12 cellular contexts compared by ENCODE assay signal in genomic region chr4:88533937-88534750, GRCh38. TPM values are rescaled to one million over a fixed set of nuclear protein-coding genes. Genes with fewer than 3 reads are reported as not detected.
DNase-seq lines count a peak whose midpoint lies in the region; ATAC-seq and TF ChIP-seq lines count a peak whose summit lies in the region.
"Had no signal": no experiment of that assay in that cellular context is flagged by ENCODE, and none has a peak within 500 bp of the region (broad histone marks: within the 10 kb centered on the region; RNA-seq: fewer than 3 reads in every experiment).

No MANE protein-coding gene starts in this region.

- no peaks in the 10 kb centered on the region for H3K36me3 ChIP-seq in GM23338 (ENCODE audit: insufficient read depth)
- no peaks in the 10 kb centered on the region for H3K36me3 ChIP-seq in RWPE2 (ENCODE audit: low read depth)
- H3K36me3 ChIP-seq in heart left ventricle, result no peaks in the 10 kb centered on the region
- H3K36me3 ChIP-seq in gastrocnemius medialis, result no peaks in the 10 kb centered on the region
- H3K36me3 ChIP-seq: colonic mucosa had no signal

- H3K9me3 ChIP-seq in RWPE2 (ENCODE audit: severe bottlenecking) (no peaks in the 10 kb centered on the region), heart left ventricle (no peaks in the 10 kb centered on the region), gastrocnemius medialis (no peaks in the 10 kb centered on the region)
- H3K9me3 ChIP-seq: colonic mucosa had no signal

- WGBS in heart left ventricle, 4 donors, result 56 to 75% (median 64%) methylated on average over 4 of the region's 4 CpGs

- H3K27ac ChIP-seq in GM23338 (ENCODE audit: low read depth), result peak overlapping the region; percentile 76
- H3K27ac ChIP-seq in RWPE2 (ENCODE audit: poor library complexity, severe bottlenecking), result peak overlapping the region; percentile 97
- H3K27ac ChIP-seq in heart left ventricle, result peak overlapping the region in 1 of 12 donors; percentile 18
- H3K27ac ChIP-seq in gastrocnemius medialis, result no peak overlapping the region
- H3K27ac ChIP-seq: colonic mucosa had no signal

- no peaks in the 10 kb centered on the region for H3K27me3 Mint-ChIP-seq in GM23338 (ENCODE audit: insufficient read depth, low read depth, poor library complexity)

- no peaks in the 10 kb centered on the region for H3K9me3 Mint-ChIP-seq in GM23338
- H3K9me3 Mint-ChIP-seq: activated T-cell treated with anti-CD3 and anti-CD28 coated beads, Interleukin-2, amount 50 U/mL, for 72 hours; neural crest cell had no signal

- no peak for TF ChIP-seq CTCF in GM23338 (conservative IDR thresholded peaks at IDR 0.05; ENCODE audit: low read depth in 2 of 2)
- no peak for TF ChIP-seq CTCF in RWPE2 (IDR thresholded peaks at IDR 0.05; ENCODE audit: poor library complexity, severe bottlenecking)
- no peak for TF ChIP-seq CTCF in heart left ventricle (IDR thresholded peaks at IDR 0.05)
- TF ChIP-seq CTCF in gastrocnemius medialis (IDR thresholded peaks at IDR 0.05 in 4 of 5, conservative IDR thresholded peaks at IDR 0.05 in 1 of 5), result no peak

- in situ Hi-C loops in gastrocnemius medialis (cut with MboI; ENCODE audit: low sequenced_read_pairs in 4 of 4), result loop anchor here (5.0 to 25.0 kb wide), 4 partner anchors 121 to 503 kb away; no protein-coding TSS in a partner anchor

- H2AFZ ChIP-seq in GM23338, result no peak overlapping the region

- H3K4me3 ChIP-seq in GM23338, result peak overlapping the region; percentile 53
- H3K4me3 ChIP-seq in RWPE2 (ENCODE audit: severe bottlenecking), result no peak overlapping the region
- H3K4me3 ChIP-seq in heart left ventricle, result no peak overlapping the region
- no peak overlapping the region for H3K4me3 ChIP-seq in gastrocnemius medialis
- H3K4me3 ChIP-seq: colonic mucosa had no signal

- intact Hi-C loops in heart left ventricle (cut with DNase I) (loop anchor here in 2 of 10 donors (10.0 kb wide), 1 partner anchor 491 kb away; no protein-coding TSS in a partner anchor), gastrocnemius medialis (cut with DNase I; ENCODE audit: low total_unique reads) (no loop called here)

- H3K27me3 ChIP-seq in GM23338 (ENCODE audit: insufficient read depth) (no peaks in the 10 kb centered on the region), RWPE2 (ENCODE audit: insufficient read depth, poor library complexity, severe bottlenecking) (no peaks in the 10 kb centered on the region), heart left ventricle (no peaks in the 10 kb centered on the region), gastrocnemius medialis (no peaks in the 10 kb centered on the region)
- H3K27me3 ChIP-seq: colonic mucosa had no signal

- H3K4me1 Mint-ChIP-seq in GM23338, result peaks cover 45% of the 10 kb centered on the region

- peak overlapping the region; percentile 63 for H3K4me3 Mint-ChIP-seq in GM23338
- H3K4me3 Mint-ChIP-seq: activated T-cell treated with anti-CD3 and anti-CD28 coated beads, Interleukin-2, amount 50 U/mL, for 72 hours; neural crest cell had no signal

- no peaks in the 10 kb centered on the region for H3K36me3 Mint-ChIP-seq in GM23338 (ENCODE audit: low read depth)

- TF ChIP-seq POLR2A in heart left ventricle (IDR thresholded peaks at IDR 0.05) (no peak), gastrocnemius medialis (IDR thresholded peaks at IDR 0.05) (no peak)

- ATAC-seq in GM23338 (no peak; the same call in 2 of the 3 replicates), RWPE2 (ENCODE audit: low read depth) (peak; percentile 89), esophagus mucosa (peak; percentile 92), heart left ventricle (no peak), HG03139 (IDR thresholded peaks at IDR 0.05; ENCODE audit: unreplicated experiment) (no peak), gastrocnemius medialis (no peak)

- peak overlapping the region; percentile 97 for H3K27ac Mint-ChIP-seq in GM23338

- peaks cover 30% of the 10 kb centered on the region for H3K79me2 ChIP-seq in GM23338 (replicated peaks; ENCODE audit: insufficient read depth)

- H3K4me2 ChIP-seq in GM23338, result peak overlapping the region; percentile 37

- H3K9me2 ChIP-seq in GM23338 (ENCODE audit: insufficient read depth), result no peaks in the 10 kb centered on the region

- DNase-seq in GM23338 (ENCODE audit: low spot score) (peak; percentile 23), RWPE2 (ENCODE audit: low spot score) (no peak), putamen (ENCODE audit: low spot score) (peak; percentile 32), heart left ventricle (no peak), cortex of kidney (lab: John Stamatoyannopoulos, UW) (no peak), gastrocnemius medialis (no peak)
- DNase-seq: activated T-cell treated with anti-CD3 and anti-CD28 coated beads, Interleukin-2, amount 50 U/mL, for 72 hours; colonic mucosa; stimulated activated naive CD8-positive, alpha-beta T cell treated with anti-CD3 and anti-CD28 coated beads, Interleukin-15, Interleukin-2, amounts not matched to agents 100 U/mL and 50 U/mL, for 24 hours had no signal

- no peaks in the 10 kb centered on the region for H3F3A ChIP-seq in GM23338 (replicated peaks; ENCODE audit: low read depth)

- H3K4me1 ChIP-seq in GM23338 (ENCODE audit: insufficient read depth), result peaks cover 38% of the 10 kb centered on the region
- H3K4me1 ChIP-seq in RWPE2 (ENCODE audit: insufficient read depth, poor library complexity, severe bottlenecking), result peaks cover 36% of the 10 kb centered on the region
- H3K4me1 ChIP-seq in heart left ventricle, result peaks cover 0 to 9% (median 0%) of the 10 kb centered on the region in 12 donors
- H3K4me1 ChIP-seq in gastrocnemius medialis, result peaks cover 0 to under 1% of the 10 kb centered on the region in 2 donors
- H3K4me1 ChIP-seq: colonic mucosa had no signal

- no peaks in the 10 kb centered on the region for H4K20me1 ChIP-seq in GM23338 (replicated peaks; ENCODE audit: insufficient read depth)

TF ChIP-seq in GM23338, 12 proteins besides CTCF, POLR2A, EP300 and RAD21 (continues in another document):
- TF ChIP-seq EZH2phosphoT487 (IDR thresholded peaks at IDR 0.05; ENCODE audit: unreplicated experiment), result no peak
- TF ChIP-seq ZNF114 (CRISPR knock-in tag; IDR thresholded peaks at IDR 0.05), result no peak
- TF ChIP-seq ETS1 (IDR thresholded peaks at IDR 0.05), result no peak
- TF ChIP-seq NANOG (IDR thresholded peaks at IDR 0.05; ENCODE audit: borderline replicate concordance), result peak; percentile 80
- no peak for TF ChIP-seq REST (IDR thresholded peaks at IDR 0.05; ENCODE audit: unreplicated experiment)

RNA-seq across cellular contexts. Expression of gene PYURF, which starts 10.6 kb away (rescaled TPM):
- 65.3 and 81.9 TPM in 2 replicates for total RNA-seq in GM23338 (2014; rRNA removed; shearing (Covaris generic))
- polyA plus RNA-seq in GM23338 (2016; fragmentation: Nextera tagmentation; extraction: Ambion mirVana) (113 and 116 TPM in 2 replicates), heart left ventricle (100 to 1,000 TPM in 1 of 2 donors, 10 to 100 TPM in 1; 71.5 to 102 TPM)
- total RNA-seq in esophagus mucosa (43.6 TPM), heart left ventricle (10 to 100 TPM; 46.3 to 63.6 (median 54.2) TPM), gastrocnemius medialis (10 to 100 TPM; 62.4 to 86.0 (median 72.3) TPM)

RNA-seq across cellular contexts. Expression of gene HERC3, which starts 58.1 kb away (rescaled TPM):
- 2.4 and 2.6 TPM in 2 replicates for total RNA-seq in GM23338 (2014; rRNA removed; shearing (Covaris generic))
- polyA plus RNA-seq in GM23338 (2016; fragmentation: Nextera tagmentation; extraction: Ambion mirVana), result 2.2 and 3.1 TPM in 2 replicates
- total RNA-seq in esophagus mucosa, result 20.9 TPM
- 10 to 100 TPM; 32.2 to 66.6 (median 48.9) TPM for total RNA-seq in heart left ventricle
- 10 to 100 TPM; 10.4 to 34.9 TPM for polyA plus RNA-seq in heart left ventricle
- total RNA-seq in gastrocnemius medialis, result 10 to 100 TPM; 16.2 to 32.3 (median 21.9) TPM

Comparison
In these comparisons a context has a peak if more than half of its experiments do, and no peak if none do; other contexts are left out.
1. ATAC-seq: peak in RWPE2 (single experiment) and esophagus mucosa (single experiment); none in GM23338 (single experiment), heart left ventricle (0 of 4), HG03139 (single experiment) and gastrocnemius medialis (0 of 2).
2. DNase-seq: peak in GM23338 (single experiment) and putamen (single experiment); none in RWPE2 (single experiment), heart left ventricle (0 of 5), cortex of kidney (single experiment) and gastrocnemius medialis (0 of 2).
3. H3K27ac ChIP-seq: peak in GM23338 (single experiment) and RWPE2 (single experiment); none in gastrocnemius medialis (0 of 4).